In the genomic region with DNA sequence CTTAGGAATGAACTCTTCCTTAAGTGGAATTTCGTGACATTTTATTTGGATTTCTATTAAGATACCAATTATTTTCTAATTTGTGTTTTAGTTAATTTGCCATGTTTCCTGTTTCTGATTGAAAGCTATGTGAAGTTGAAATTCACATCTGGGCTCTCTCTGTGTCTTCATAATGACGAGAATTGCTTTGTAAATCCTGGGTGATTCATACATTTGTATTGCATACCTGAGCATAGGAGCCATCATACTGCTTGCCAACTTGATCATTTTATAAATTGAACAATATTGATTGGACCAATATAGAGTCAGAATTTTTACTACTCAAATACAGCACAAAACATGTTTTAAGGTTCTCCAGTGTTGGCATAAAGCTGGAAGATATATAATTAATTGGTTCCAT, we compare ENCODE assay signal across 14 cellular contexts.
A peak's percentile ranks its signal among the peaks of the same experiment; 100 is the strongest.
DNase-seq lines count a peak whose midpoint lies in the region; FAIRE-seq and TF ChIP-seq lines count a peak whose summit lies in the region.
"Had no signal": no experiment of that assay in that cellular context is flagged by ENCODE, and none has a peak within 500 bp of the region (broad histone marks: within the 10 kb centered on the region; RNA-seq: fewer than 3 reads in every experiment).

No MANE protein-coding gene starts in this region.

- no peaks in the 10 kb centered on the region for H3K27me3 Mint-ChIP-seq in MCF 10A (ENCODE audit: insufficient read depth, unreplicated experiment)
- H3K27me3 Mint-ChIP-seq: CD4-positive, CD25-positive, alpha-beta regulatory T cell; IgD-negative memory B cell had no signal

- no peaks in the 10 kb centered on the region for H3K36me3 Mint-ChIP-seq in MCF 10A (ENCODE audit: insufficient read depth, unreplicated experiment)
- H3K36me3 Mint-ChIP-seq: CD4-positive, CD25-positive, alpha-beta regulatory T cell; IgD-negative memory B cell had no signal

- H3K9me3 Mint-ChIP-seq in MCF 10A (ENCODE audit: unreplicated experiment) = no peaks in the 10 kb centered on the region
- H3K9me3 Mint-ChIP-seq: GM23338 had no signal

- peak overlapping the region; percentile 73 for H3K27ac Mint-ChIP-seq in MCF 10A (ENCODE audit: low read depth, unreplicated experiment)
- H3K27ac Mint-ChIP-seq: CD4-positive, CD25-positive, alpha-beta regulatory T cell; GM23338; IgD-negative memory B cell had no signal

- no TSS peak for BruUV-seq in MCF 10A (replicated peaks; lab: Mats Ljungman, UMichigan)

- no peak overlapping the region for H3K4me3 ChIP-seq in breast epithelium
- H3K4me3 ChIP-seq in bronchial epithelial cell (ENCODE audit: low read depth, low read length) = no peak overlapping the region
- H3K4me3 ChIP-seq: BLaER1 treated with 17β-estradiol and CSF1 and Interleukin-3, amounts not matched to agents 10 nM and 100 nM; GM12878; GM23338 had no signal

- CTCF ChIA-PET in MCF 10A (lab: Yijun Ruan, JAX) = no interaction called here

- no peak for TF ChIP-seq CTCF in MCF 10A (IDR thresholded peaks at IDR 0.05; ENCODE audit: unreplicated experiment)
- TF ChIP-seq CTCF in breast epithelium (IDR thresholded peaks at IDR 0.05) = no peak
- no peak for TF ChIP-seq CTCF in bronchial epithelial cell (IDR thresholded peaks at IDR 0.05; ENCODE audit: insufficient read depth, low read length, severe bottlenecking)

- H3K4me1 ChIP-seq in breast epithelium = no peaks in the 10 kb centered on the region

- no peaks in the 10 kb centered on the region for H3K36me3 ChIP-seq in breast epithelium
- H3K36me3 ChIP-seq in bronchial epithelial cell (ENCODE audit: control insufficient read depth, insufficient read depth, low read length) = no peaks in the 10 kb centered on the region
- H3K36me3 ChIP-seq: BLaER1 treated with 17β-estradiol and CSF1 and Interleukin-3, amounts not matched to agents 10 nM and 100 nM had no signal

- H3K9me3 ChIP-seq in breast epithelium = no peaks in the 10 kb centered on the region
- H3K9me3 ChIP-seq: BLaER1 treated with 17β-estradiol and CSF1 and Interleukin-3, amounts not matched to agents 10 nM and 100 nM had no signal

- POLR2A ChIA-PET in MCF 10A (lab: Yijun Ruan, JAX) = no interaction called here

- H3K4me1 Mint-ChIP-seq in MCF 10A (ENCODE audit: insufficient read depth, unreplicated experiment) = peaks cover 33% of the 10 kb centered on the region
- H3K4me1 Mint-ChIP-seq: CD4-positive, CD25-positive, alpha-beta regulatory T cell; GM23338; IgD-negative memory B cell had no signal

- H3K27ac ChIP-seq in breast epithelium = no peak overlapping the region
- H3K27ac ChIP-seq: 22Rv1; BLaER1 treated with 17β-estradiol and CSF1 and Interleukin-3, amounts not matched to agents 10 nM and 100 nM had no signal

- H3K27me3 ChIP-seq in breast epithelium (no peaks in the 10 kb centered on the region), bronchial epithelial cell (ENCODE audit: control insufficient read depth, insufficient read depth, low read length) (no peaks in the 10 kb centered on the region)
- H3K27me3 ChIP-seq: BLaER1 treated with 17β-estradiol and CSF1 and Interleukin-3, amounts not matched to agents 10 nM and 100 nM had no signal

- intact Hi-C loops in MCF 10A (cut with micrococcal nuclease) = no loop called here
- intact Hi-C loops in breast epithelium (cut with DNase I; ENCODE audit: low total_unique reads) = no loop called here

- DNase-seq in MCF 10A (ENCODE audit: unreplicated experiment) (peak; percentile 51), breast epithelium (ENCODE audit: low spot score in 2 of 2) (no peak), bronchial epithelial cell (ENCODE audit: low read depth) (peak; percentile 55), kidney tubule cell (ENCODE audit: low spot score) (peak; percentile 40), AML-193 (lab: John Stamatoyannopoulos, UW) (no peak), RCC 7860 (ENCODE audit: low spot score) (no peak)
- DNase-seq in activated CD4-positive, CD25-positive, alpha-beta regulatory T cell treated with anti-CD3 and anti-CD28 coated beads, Interleukin-2, amount 50 U/mL, for 72 hours = no peak
- DNase-seq: CD4-positive, CD25-positive, alpha-beta regulatory T cell; H7 had no signal

- TF ChIP-seq POLR2A in breast epithelium (IDR thresholded peaks at IDR 0.05) = no peak

- FAIRE-seq in bronchial epithelial cell (lab: Jason Lieb, UNC) (no peak), RCC 7860 (lab: Jason Lieb, UNC) (no peak)
- FAIRE-seq: GM12878 had no signal

- no peak overlapping the region for H3K4me3 Mint-ChIP-seq in MCF 10A (ENCODE audit: unreplicated experiment)
- H3K4me3 Mint-ChIP-seq: CD4-positive, CD25-positive, alpha-beta regulatory T cell; GM23338; IgD-negative memory B cell had no signal

Comparison
In these comparisons a context has a peak if more than half of its experiments do, and no peak if none do; other contexts are left out.
1. DNase-seq: peak in MCF 10A (single experiment), bronchial epithelial cell (single experiment) and kidney tubule cell (single experiment); none in breast epithelium (0 of 2), AML-193 (0 of 2), activated CD4-positive, CD25-positive, alpha-beta regulatory T cell treated with anti-CD3 and anti-CD28 coated beads, Interleukin-2, amount 50 U/mL, for 72 hours (single experiment) and RCC 7860 (single experiment).